ENCODE assay signal across 15 cellular contexts in genomic region chr5:150363185-150363584, GRCh38. TPM values are rescaled to one million over a fixed set of nuclear protein-coding genes. Genes with fewer than 3 reads are reported as not detected.
DNase-seq lines count a peak whose midpoint lies in the region; ATAC-seq and TF ChIP-seq lines count a peak whose summit lies in the region.
"Had no signal": no experiment of that assay in that cellular context is flagged by ENCODE, and none has a peak within 500 bp of the region (broad histone marks: within the 10 kb centered on the region; RNA-seq: fewer than 3 reads in every experiment).

No MANE protein-coding gene starts in this region.

- no peak overlapping the region for H3K18ac ChIP-seq in IMR-90 (ENCODE audit: low read depth, low read length)

- peaks cover 7% of the 10 kb centered on the region for H4K20me1 ChIP-seq in IMR-90 (ENCODE audit: insufficient read depth, low read length)

- no peak for ATAC-seq in CD4-positive, CD25-positive, alpha-beta regulatory T cell (ENCODE audit: low read depth in 2 of 2)
- no peak for ATAC-seq in IMR-90 (ENCODE audit: low read depth)
- no peak for ATAC-seq in GM18907 (IDR thresholded peaks at IDR 0.05; ENCODE audit: unreplicated experiment)
- ATAC-seq: CD8-positive, alpha-beta T cell; HCT116 had no signal

- no peak overlapping the region for H2BK20ac ChIP-seq in IMR-90 (ENCODE audit: low read depth, low read length)

- dilution Hi-C loops in IMR-90 (cut with HindIII; ENCODE audit: low sequenced_read_pairs, unreplicated experiment), result no loop called here

- H3K4me2 ChIP-seq in IMR-90 (ENCODE audit: low read depth, low read length), result no peak overlapping the region

- no peak overlapping the region for H3K4ac ChIP-seq in IMR-90 (ENCODE audit: low read depth, low read length)

- intact Hi-C loops in activated naive CD4-positive, alpha-beta T cell treated with anti-CD3 and anti-CD28 coated beads for 36 hours (cut with micrococcal nuclease), result no loop called here
- intact Hi-C loops in IMR-90 (cut with micrococcal nuclease), result no loop called here

- H3K27me3 ChIP-seq in CD4-positive, CD25-positive, alpha-beta regulatory T cell (ENCODE audit: control insufficient read depth, insufficient read depth, low read length), result no peaks in the 10 kb centered on the region
- no peaks in the 10 kb centered on the region for H3K27me3 ChIP-seq in IMR-90 (ENCODE audit: control insufficient read depth, insufficient read depth, low read length)

- H3K27me3 Mint-ChIP-seq in activated naive CD4-positive, alpha-beta T cell treated with anti-CD3 and anti-CD28 coated beads for 36 hours (ENCODE audit: low read depth), result no peaks in the 10 kb centered on the region
- H3K27me3 Mint-ChIP-seq in activated naive CD4-positive, alpha-beta T cell treated with anti-CD3 and anti-CD28 coated beads, Interleukin-2, amount 10 ng/mL, durations not matched to agents 7 days and 5 days, result no peaks in the 10 kb centered on the region
- no peaks in the 10 kb centered on the region for H3K27me3 Mint-ChIP-seq in CD4-positive, CD25-positive, alpha-beta regulatory T cell
- no peaks in the 10 kb centered on the region for H3K27me3 Mint-ChIP-seq in nephron progenitor cell (ENCODE audit: low read depth, poor library complexity)
- H3K27me3 Mint-ChIP-seq: B cell had no signal

- no peak overlapping the region for H4K5ac ChIP-seq in IMR-90 (ENCODE audit: low read depth, low read length)

- DNase-seq in activated naive CD4-positive, alpha-beta T cell treated with anti-CD3 and anti-CD28 coated beads for 36 hours, result no peak
- no peak for DNase-seq in activated naive CD4-positive, alpha-beta T cell treated with anti-CD3 and anti-CD28 coated beads, Interleukin-2, amount 10 ng/mL, durations not matched to agents 7 days and 5 days
- DNase-seq in CD4-positive, CD25-positive, alpha-beta regulatory T cell, result no peak
- DNase-seq in IMR-90 (no peak), nephron progenitor cell (no peak)
- DNase-seq in central memory CD4-positive, alpha-beta T cell, result no peak
- DNase-seq: C1 segment of cervical spinal cord; Caco-2; CD8-positive, alpha-beta T cell; DND-41; GF-D8; GM23248 had no signal

- TF ChIP-seq RAD21 in IMR-90 (IDR thresholded peaks at IDR 0.05; ENCODE audit: low read length), result no peak

- POLR2A ChIA-PET in IMR-90 (lab: Charles Lee; ENCODE audit: unreplicated experiment), result no interaction called here

- H3K27ac ChIP-seq in CD4-positive, CD25-positive, alpha-beta regulatory T cell (ENCODE audit: insufficient read depth, low read length, poor library complexity, severe bottlenecking), result no peak overlapping the region
- no peak overlapping the region for H3K27ac ChIP-seq in IMR-90 (ENCODE audit: insufficient read depth, low read length)
- H3K27ac ChIP-seq: GM23248 had no signal

- CTCF ChIA-PET in activated naive CD4-positive, alpha-beta T cell treated with anti-CD3 and anti-CD28 coated beads for 36 hours (lab: Charles Lee), result interaction anchor here (0.5 to 2.6 kb wide), 5 partner anchors 12 to 294 kb away, joined by 3 to 12 read pairs (median 3); no protein-coding TSS in a partner anchor
- CTCF ChIA-PET in activated naive CD4-positive, alpha-beta T cell treated with anti-CD3 and anti-CD28 coated beads, Interleukin-2, amount 10 ng/mL, durations not matched to agents 7 days and 5 days (lab: Charles Lee), result interaction anchor here (1.1 to 3.7 kb wide), 2 partner anchors 10 to 13 kb away, joined by 3 to 17 read pairs; no protein-coding TSS in a partner anchor
- CTCF ChIA-PET in IMR-90 (lab: Yijun Ruan, JAX), result no interaction called here

- H3K9me3 ChIP-seq in CD4-positive, CD25-positive, alpha-beta regulatory T cell (ENCODE audit: control insufficient read depth in 2 of 2, low read length in 2 of 2), result no peaks in the 10 kb centered on the region
- no peaks in the 10 kb centered on the region for H3K9me3 ChIP-seq in IMR-90 (ENCODE audit: control insufficient read depth, insufficient read depth, low read length)
- H3K9me3 ChIP-seq: Caco-2 had no signal

- no peaks in the 10 kb centered on the region for H3K9me3 Mint-ChIP-seq in activated naive CD4-positive, alpha-beta T cell treated with anti-CD3 and anti-CD28 coated beads for 36 hours
- no peaks in the 10 kb centered on the region for H3K9me3 Mint-ChIP-seq in activated naive CD4-positive, alpha-beta T cell treated with anti-CD3 and anti-CD28 coated beads, Interleukin-2, amount 10 ng/mL, durations not matched to agents 7 days and 5 days
- no peaks in the 10 kb centered on the region for H3K9me3 Mint-ChIP-seq in CD4-positive, CD25-positive, alpha-beta regulatory T cell
- no peaks in the 10 kb centered on the region for H3K9me3 Mint-ChIP-seq in nephron progenitor cell
- H3K9me3 Mint-ChIP-seq: CD8-positive, alpha-beta T cell had no signal

- H2BK15ac ChIP-seq in IMR-90 (ENCODE audit: low read depth, low read length), result no peak overlapping the region

- H2AFZ ChIP-seq in IMR-90 (replicated peaks; ENCODE audit: low read length, poor library complexity), result no peak overlapping the region
- H2AFZ ChIP-seq: GM23248 had no signal

- H3K27ac Mint-ChIP-seq in activated naive CD4-positive, alpha-beta T cell treated with anti-CD3 and anti-CD28 coated beads for 36 hours, result peak overlapping the region; percentile 14
- no peak overlapping the region for H3K27ac Mint-ChIP-seq in activated naive CD4-positive, alpha-beta T cell treated with anti-CD3 and anti-CD28 coated beads, Interleukin-2, amount 10 ng/mL, durations not matched to agents 7 days and 5 days
- H3K27ac Mint-ChIP-seq in CD4-positive, CD25-positive, alpha-beta regulatory T cell, result peak overlapping the region in 2 of 3 donors; percentile 8 to 43
- peak overlapping the region; percentile 23 for H3K27ac Mint-ChIP-seq in nephron progenitor cell
- H3K27ac Mint-ChIP-seq: CD8-positive, alpha-beta T cell had no signal

- peaks cover 40% of the 10 kb centered on the region for H3K4me1 Mint-ChIP-seq in activated naive CD4-positive, alpha-beta T cell treated with anti-CD3 and anti-CD28 coated beads for 36 hours (ENCODE audit: low read depth)
- peaks cover 31% of the 10 kb centered on the region for H3K4me1 Mint-ChIP-seq in activated naive CD4-positive, alpha-beta T cell treated with anti-CD3 and anti-CD28 coated beads, Interleukin-2, amount 10 ng/mL, durations not matched to agents 7 days and 5 days
- peaks cover 7 to 43% (median 29%) of the 10 kb centered on the region in 4 donors for H3K4me1 Mint-ChIP-seq in CD4-positive, CD25-positive, alpha-beta regulatory T cell
- peaks cover 18% of the 10 kb centered on the region for H3K4me1 Mint-ChIP-seq in nephron progenitor cell

- no CpG with 5 or more reads among the region's 2 CpGs for WGBS in IMR-90 (ENCODE audit: extremely low coverage in 2 of 2, insufficient read length in 1 of 2), 2 experiments

- peaks cover 30 to 47% of the 10 kb centered on the region in 2 experiments for H3K79me1 ChIP-seq in IMR-90 (ENCODE audit: low read depth in 1 of 2, low read length in 2 of 2)

- BruUV-seq in IMR-90 (replicated peaks; lab: Mats Ljungman, UMichigan), result no TSS peak

- no peak overlapping the region for H3K9ac ChIP-seq in IMR-90 (ENCODE audit: low read depth, low read length)
- H3K9ac ChIP-seq: GM23248 had no signal

- no peak overlapping the region for H3K23ac ChIP-seq in IMR-90 (ENCODE audit: low read depth, low read length)

- H3K9me1 ChIP-seq in IMR-90 (ENCODE audit: insufficient read depth, low read length), result peaks cover 6% of the 10 kb centered on the region

- H3K4me3 Mint-ChIP-seq in activated naive CD4-positive, alpha-beta T cell treated with anti-CD3 and anti-CD28 coated beads for 36 hours, result no peak overlapping the region
- no peak overlapping the region for H3K4me3 Mint-ChIP-seq in activated naive CD4-positive, alpha-beta T cell treated with anti-CD3 and anti-CD28 coated beads, Interleukin-2, amount 10 ng/mL, durations not matched to agents 7 days and 5 days
- H3K4me3 Mint-ChIP-seq in CD4-positive, CD25-positive, alpha-beta regulatory T cell, result peak overlapping the region in 1 of 4 donors; percentile 8
- no peak overlapping the region for H3K4me3 Mint-ChIP-seq in nephron progenitor cell
- H3K4me3 Mint-ChIP-seq: B cell; CD8-positive, alpha-beta T cell had no signal

- no peak overlapping the region for H4K8ac ChIP-seq in IMR-90 (ENCODE audit: low read depth in 2 of 2, low read length in 2 of 2)

- H3K4me1 ChIP-seq in CD4-positive, CD25-positive, alpha-beta regulatory T cell (ENCODE audit: control insufficient read depth, insufficient read depth, low read length, poor library complexity, severe bottlenecking), result peaks cover 16% of the 10 kb centered on the region
- H3K4me1 ChIP-seq in IMR-90 (ENCODE audit: control insufficient read depth, insufficient read depth, low read length), result peaks cover 4% of the 10 kb centered on the region

- no peak overlapping the region for H2AK5ac ChIP-seq in IMR-90 (ENCODE audit: low read depth, low read length)

- no peak overlapping the region for H3K14ac ChIP-seq in IMR-90 (replicated peaks; ENCODE audit: low read depth, low read length)

- H3K36me3 Mint-ChIP-seq in activated naive CD4-positive, alpha-beta T cell treated with anti-CD3 and anti-CD28 coated beads for 36 hours (ENCODE audit: low read depth), result peaks cover 49% of the 10 kb centered on the region
- H3K36me3 Mint-ChIP-seq in activated naive CD4-positive, alpha-beta T cell treated with anti-CD3 and anti-CD28 coated beads, Interleukin-2, amount 10 ng/mL, durations not matched to agents 7 days and 5 days, result peaks cover 39% of the 10 kb centered on the region
- peaks cover 38% of the 10 kb centered on the region for H3K36me3 Mint-ChIP-seq in CD4-positive, CD25-positive, alpha-beta regulatory T cell
- H3K36me3 Mint-ChIP-seq in nephron progenitor cell (ENCODE audit: low read depth), result peaks cover 43% of the 10 kb centered on the region

- H2AK9ac ChIP-seq in IMR-90 (replicated peaks; ENCODE audit: low read depth, low read length, poor library complexity), result peak overlapping the region; percentile 25

- no peak overlapping the region for H3K4me3 ChIP-seq in CD4-positive, CD25-positive, alpha-beta regulatory T cell (ENCODE audit: low read depth, low read length)
- H3K4me3 ChIP-seq in IMR-90 (ENCODE audit: insufficient read depth, low read depth, low read length), result no peak overlapping the region
- H3K4me3 ChIP-seq: GM23248 had no signal

- no peak overlapping the region for H4K91ac ChIP-seq in IMR-90 (ENCODE audit: insufficient read depth, low read depth, low read length)

- TF ChIP-seq CTCF in IMR-90 (conservative IDR thresholded peaks at IDR 0.05; ENCODE audit: low read depth, low read length) (no peak), nephron progenitor cell (IDR thresholded peaks at IDR 0.05) (no peak)

- H3K36me3 ChIP-seq in CD4-positive, CD25-positive, alpha-beta regulatory T cell (ENCODE audit: control insufficient read depth, insufficient read depth, low read length), result peaks cover 66% of the 10 kb centered on the region
- peaks cover 53% of the 10 kb centered on the region for H3K36me3 ChIP-seq in IMR-90 (ENCODE audit: control insufficient read depth, insufficient read depth, low read length)

- in situ Hi-C loops in IMR-90 (cut with MboI; ENCODE audit: low sequenced_read_pairs), result no loop called here

- no peak overlapping the region for H2BK120ac ChIP-seq in IMR-90 (ENCODE audit: low read depth, low read length)

- no peak overlapping the region for H3K56ac ChIP-seq in IMR-90 (ENCODE audit: extremely low read depth, insufficient read depth, low read length)

- H2BK5ac ChIP-seq in IMR-90 (ENCODE audit: low read depth, low read length, poor library complexity, severe bottlenecking), result no peak overlapping the region

- no peak for TF ChIP-seq POLR2A in IMR-90 (IDR thresholded peaks at IDR 0.05; ENCODE audit: low read depth, low read length)

RNA-seq across cellular contexts. Expression of gene TCOF1, which starts 5.7 kb away (rescaled TPM):
- 100 to 1,000 TPM; 114 to 115 TPM for total RNA-seq in activated naive CD4-positive, alpha-beta T cell treated with anti-CD3 and anti-CD28 coated beads for 36 hours
- total RNA-seq in CD4-positive, CD25-positive, alpha-beta regulatory T cell, result 58.3 TPM
- polyA plus RNA-seq in CD4-positive, CD25-positive, alpha-beta regulatory T cell, result 1 to 10 TPM; 2.7 to 5.6 (median 3.4) TPM
- total RNA-seq in IMR-90 (2012; rRNA removed), result 18.3 and 19.7 TPM in 2 replicates
- 18.2 and 18.8 TPM in 2 replicates for polyA plus RNA-seq in IMR-90 (2012; rRNA removed)
- 11.7 and 14.4 TPM in 2 replicates for polyA plus RNA-seq in IMR-90 (2012; cell fraction: cytosol; rRNA removed)
- 43.7 and 51.8 TPM in 2 replicates for polyA plus RNA-seq in IMR-90 (2012; cell fraction: nucleus; rRNA removed; ENCODE audit: low replicate concordance)

RNA-seq across cellular contexts. Expression of gene CD74, which starts 49.5 kb away (rescaled TPM):
- total RNA-seq in activated naive CD4-positive, alpha-beta T cell treated with anti-CD3 and anti-CD28 coated beads for 36 hours, result 100 to 1,000 TPM; 312 to 316 TPM
- total RNA-seq in CD4-positive, CD25-positive, alpha-beta regulatory T cell, result 1,110 TPM
- polyA plus RNA-seq in CD4-positive, CD25-positive, alpha-beta regulatory T cell, result 1,000 to 10,000 TPM in 1 of 4 donors, 100 to 1,000 TPM in 3; 664 to 1,266 (median 896) TPM
- 0.18 and 0.28 TPM in 2 replicates for total RNA-seq in IMR-90 (2012; rRNA removed)
- polyA plus RNA-seq in IMR-90 (2012; rRNA removed), result 1.1 and 1.5 TPM in 2 replicates
- polyA plus RNA-seq in IMR-90 (2012; cell fraction: cytosol; rRNA removed), result 1.4 and 3.4 TPM in 2 replicates
- 0.60 and 0.64 TPM in 2 replicates for polyA plus RNA-seq in IMR-90 (2012; cell fraction: nucleus; rRNA removed; ENCODE audit: low replicate concordance)
- total RNA-seq: GM23248 had no signal

Comparison
In these comparisons a context has a peak if more than half of its experiments do, and no peak if none do; other contexts are left out.
1. RNA of gene CD74, which starts 49.5 kb away (total RNA-seq): 1,110 TPM in CD4-positive, CD25-positive, alpha-beta regulatory T cell (single experiment) and 312 to 316 TPM in activated naive CD4-positive, alpha-beta T cell treated with anti-CD3 and anti-CD28 coated beads for 36 hours; 0.18 to 0.28 TPM in IMR-90; every median in the first group is over 100 times any median in the second.